Comparison of ENCODE assay signal across 8 cellular contexts in genomic region chr22:29766632-29767288, GRCh38. TPM values are rescaled to one million over a fixed set of nuclear protein-coding genes. Genes with fewer than 3 reads are reported as not detected.
DNase-seq lines count a peak whose midpoint lies in the region; ATAC-seq and TF ChIP-seq lines count a peak whose summit lies in the region.

ZMAT5 (minus strand) TSS chr22:29767007; CDS start chr22:29748544, 18,463 bp downstream.

- intact Hi-C loops in T-helper 2 cell treated with Interferon-gamma antibody and Interleukin-4, amounts not matched to agents 100 ng/mL and 5 ng/mL, for 36 hours (cut with micrococcal nuclease), result loop anchor here (1.0 to 10.0 kb wide), 5 partner anchors 72 to 658 kb away; partner anchors contain the start of genes ASCC2, MTFP1 and NF2
- intact Hi-C loops in left ventricle myocardium superior (cut with micrococcal nuclease), result loop anchor here (5.0 kb wide), 1 partner anchor 71 kb away; the partner anchor contains the start of gene ASCC2
- intact Hi-C loops in prostate gland (cut with DNase I), result loop anchor here (10.0 kb wide), 1 partner anchor 118 kb away; the partner anchor contains the start of gene MTMR3

- peak; percentile 71 for DNase-seq in NCI-H187 treated with DMSO at 0.1 percent for 48 hours (lab: John Stamatoyannopoulos, UW)
- DNase-seq in anterior cingulate cortex (lab: John Stamatoyannopoulos, UW), result peak; percentile 39 to 98 (median 92)
- peak; percentile 95 for DNase-seq in left ventricle myocardium superior
- DNase-seq in prostate gland (ENCODE audit: low spot score), result peak; percentile 97

- WGBS in prostate gland, result 0% methylated on average over 33 of the region's 33 CpGs
- WGBS in urinary bladder, result under 1% methylated on average over 33 of the region's 33 CpGs

- H3K4me1 ChIP-seq in prostate gland (replicated peaks) (peaks cover 11% of the 10 kb centered on the region), urinary bladder (ENCODE audit: insufficient read depth) (peaks cover 6% of the 10 kb centered on the region)

- no peaks in the 10 kb centered on the region for H3K27me3 ChIP-seq in prostate gland (replicated peaks; ENCODE audit: insufficient read depth)

- peak within 1 kb of the TSS; percentile 80 to 83 for H3K27ac ChIP-seq in prostate gland
- H3K27ac ChIP-seq in urinary bladder (ENCODE audit: low read depth), result peak within 1 kb of the TSS; percentile 81

- H3K9me3 ChIP-seq in prostate gland, result no peaks in the 10 kb centered on the region

- TF ChIP-seq POLR2A in GM15510 (IDR thresholded peaks at IDR 0.05; ENCODE audit: borderline replicate concordance, extremely low read depth, insufficient read length), result peak; percentile 67
- peak; percentile 90 for TF ChIP-seq POLR2A in prostate gland (IDR thresholded peaks at IDR 0.05)

- ATAC-seq in HG02938 (IDR thresholded peaks at IDR 0.05; ENCODE audit: unreplicated experiment) (peak; percentile 69), left ventricle myocardium superior (peak; percentile 98)

- TF ChIP-seq CTCF in prostate gland (IDR thresholded peaks at IDR 0.05), result peak in 1 of 4 experiments; percentile 15

- H3K4me3 ChIP-seq in prostate gland (peak within 1 kb of the TSS; percentile 54 to 78), urinary bladder (ENCODE audit: low read depth, low read length) (peak within 1 kb of the TSS; percentile 77)

- H3K36me3 ChIP-seq in prostate gland (peaks cover 4 to 6% of the 10 kb centered on the region in 2 donors), urinary bladder (ENCODE audit: insufficient read depth) (no peaks in the 10 kb centered on the region)

RNA-seq across cellular contexts. Expression of gene ZMAT5, which starts in this region (rescaled TPM):
- 20.8 and 22.9 TPM in 2 replicates for total RNA-seq in T-helper 2 cell treated with Interferon-gamma antibody and Interleukin-4, amounts not matched to agents 100 ng/mL and 5 ng/mL, for 36 hours
- total RNA-seq in left ventricle myocardium superior, result 21.6 TPM
- 10 to 100 TPM; 32.9 to 33.5 TPM for total RNA-seq in prostate gland
- total RNA-seq in urinary bladder, result 14.1 TPM
- polyA plus RNA-seq in urinary bladder, result 27.8 TPM

Comparison
In these comparisons a context has a peak if more than half of its experiments do, and no peak if none do; other contexts are left out.
1. Peak in every context shown above with its lines: DNase-seq, ATAC-seq, H3K4me3 ChIP-seq and H3K27ac ChIP-seq.